In the genomic region with DNA sequence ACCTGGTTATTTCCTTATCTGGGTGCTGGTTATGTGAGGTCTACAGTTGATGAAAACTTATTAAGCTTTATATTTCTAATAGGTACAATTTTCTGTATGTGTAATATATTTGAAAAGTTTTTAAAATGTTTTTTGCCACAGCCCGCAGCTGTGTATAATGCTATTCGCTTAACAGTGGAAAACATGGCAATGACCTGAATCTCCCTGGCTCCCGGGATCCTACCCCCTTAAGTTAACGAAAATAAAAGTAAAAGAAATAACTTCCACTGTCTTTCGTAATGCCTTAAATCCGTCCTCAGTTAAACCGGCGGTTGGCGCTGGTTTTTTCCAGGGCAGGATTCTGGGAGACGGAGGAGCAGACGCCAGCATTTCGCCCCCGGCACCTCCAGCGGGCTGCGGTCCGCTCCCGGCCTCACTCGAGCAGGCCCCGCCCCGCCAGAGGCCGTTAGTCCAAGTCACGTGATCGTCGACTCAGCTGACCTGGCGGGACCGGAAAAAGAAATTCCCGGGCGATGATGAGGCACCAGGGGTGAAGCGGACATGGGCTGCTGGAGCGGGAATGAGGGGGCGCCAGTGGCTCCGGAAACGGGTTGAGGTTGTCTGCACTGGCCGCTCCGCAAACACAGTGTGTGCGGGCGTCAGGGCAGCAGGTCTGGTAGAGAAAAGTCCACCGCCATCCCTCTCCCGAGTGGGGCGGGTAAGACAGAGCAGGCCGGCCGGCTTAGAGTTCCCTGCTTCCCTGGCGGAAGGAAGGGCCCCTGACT, we compare ENCODE assay signal across 8 cellular contexts. TPM values are rescaled to one million over a fixed set of nuclear protein-coding genes. Genes with fewer than 3 reads are reported as not detected.
DNase-seq lines count a peak whose midpoint lies in the region; ATAC-seq and TF ChIP-seq lines count a peak whose summit lies in the region.
"Not testable (repeated sequence)": the region's sequence is repeated elsewhere in the genome, so short reads cannot be mapped to it uniquely, and the experiment has no call there.

No MANE protein-coding gene starts in this region.

- peak overlapping the region; percentile 62 for H3K4me3 ChIP-seq in OCI-LY7 (ENCODE audit: low read depth, low read length, poor library complexity, severe bottlenecking)
- H3K4me3 ChIP-seq in iPS-20b (ENCODE audit: low read length): peak overlapping the region; percentile 49; the same call in 1 of the 2 replicates

- not testable (repeated sequence) for H2AFZ ChIP-seq in OCI-LY7 (ENCODE audit: low read length)

- H3K27me3 ChIP-seq in iPS-20b (ENCODE audit: insufficient read depth, low read length): not testable (repeated sequence)

- not testable (repeated sequence) for TF ChIP-seq CTCF in Calu3 (IDR thresholded peaks at IDR 0.05; ENCODE audit: unreplicated experiment); OCI-LY7 (conservative IDR thresholded peaks at IDR 0.05; ENCODE audit: low read length)

- not testable (repeated sequence) for H3K9me2 ChIP-seq in OCI-LY7 (ENCODE audit: insufficient read depth, low read length)

- peak overlapping the region; percentile 39; the same call in 1 of the 2 replicates for H3K4me2 ChIP-seq in OCI-LY7 (ENCODE audit: low read length)

- DNase-seq in Calu3 (peak; percentile 86), OCI-LY7 (ENCODE audit: low spot score) (peak; percentile 83), dedifferentiated amniotic fluid mesenchymal stem cell (ENCODE audit: extremely low spot score) (peak; percentile 60), pons (ENCODE audit: low spot score) (peak; percentile 74)
- peak; percentile 22 for DNase-seq in activated CD8-positive, alpha-beta memory T cell treated with anti-CD3 and anti-CD28 coated beads, Interleukin-2, amount 50 U/mL, for 4 hours
- peak; percentile 30 to 81 for DNase-seq in stimulated activated effector memory CD8-positive, alpha-beta T cell treated with anti-CD3 and anti-CD28 coated beads, Interleukin-12 subunit alpha, Interleukin-12 subunit beta, amount 100 ng/mL, for 72 hours (ENCODE audit: low spot score in 2 of 2)

- not testable (repeated sequence) for H3K9me3 ChIP-seq in OCI-LY7 (ENCODE audit: low read length); iPS-20b (ENCODE audit: insufficient read depth, low read depth, low read length)

- not testable (repeated sequence) for H3K27ac Mint-ChIP-seq in Calu3 (ENCODE audit: unreplicated experiment); stimulated activated effector memory CD8-positive, alpha-beta T cell treated with anti-CD3 and anti-CD28 coated beads, Interleukin-12 subunit alpha, Interleukin-12 subunit beta, amount 100 ng/mL, for 72 hours

- not testable (repeated sequence) for H3K36me3 ChIP-seq in OCI-LY7 (ENCODE audit: insufficient read depth, low read length); iPS-20b (ENCODE audit: insufficient read depth, low read depth, low read length)

- H3K4me3 Mint-ChIP-seq in Calu3 (ENCODE audit: low read depth, unreplicated experiment); stimulated activated effector memory CD8-positive, alpha-beta T cell treated with anti-CD3 and anti-CD28 coated beads, Interleukin-12 subunit alpha, Interleukin-12 subunit beta, amount 100 ng/mL, for 72 hours: not testable (repeated sequence)

- POLR2A ChIA-PET in OCI-LY7 (lab: Charles Lee): not testable (repeated sequence)

- not testable (repeated sequence) for H3K9me3 Mint-ChIP-seq in Calu3 (ENCODE audit: low read depth, unreplicated experiment); stimulated activated effector memory CD8-positive, alpha-beta T cell treated with anti-CD3 and anti-CD28 coated beads, Interleukin-12 subunit alpha, Interleukin-12 subunit beta, amount 100 ng/mL, for 72 hours

- H3K36me3 Mint-ChIP-seq in Calu3 (ENCODE audit: insufficient read depth, unreplicated experiment); stimulated activated effector memory CD8-positive, alpha-beta T cell treated with anti-CD3 and anti-CD28 coated beads, Interleukin-12 subunit alpha, Interleukin-12 subunit beta, amount 100 ng/mL, for 72 hours: not testable (repeated sequence)

- not testable (repeated sequence) for H3K79me2 ChIP-seq in OCI-LY7 (ENCODE audit: insufficient read depth, low read depth, low read length)

- H4K20me1 ChIP-seq in OCI-LY7 (ENCODE audit: insufficient read depth, low read length): not testable (repeated sequence)

- H3K27ac ChIP-seq in OCI-LY7 (ENCODE audit: low read depth, low read length, poor library complexity, severe bottlenecking); iPS-20b (ENCODE audit: low read length): not testable (repeated sequence)

- H3K27me3 Mint-ChIP-seq in Calu3 (ENCODE audit: unreplicated experiment): not testable (repeated sequence)

- not testable (repeated sequence) for BruUV-seq in Calu3 (replicated peaks; lab: Mats Ljungman, UMichigan)
- TSS peak; percentile 100 for BruUV-seq in OCI-LY7 (replicated peaks; lab: Mats Ljungman, UMichigan)

- intact Hi-C loops in Calu3 (cut with micrococcal nuclease; ENCODE audit: unreplicated experiment); OCI-LY7 (cut with micrococcal nuclease; ENCODE audit: unreplicated experiment): not testable (repeated sequence)

- CTCF ChIA-PET in Calu3 (lab: Charles Lee); OCI-LY7 (lab: Charles Lee; ENCODE audit: unreplicated experiment): not testable (repeated sequence)

- not testable (repeated sequence) for H3K9ac ChIP-seq in iPS-20b (ENCODE audit: low read depth, low read length)

- H3K4me1 ChIP-seq in OCI-LY7 (ENCODE audit: insufficient read depth, low read length, poor library complexity, severe bottlenecking); iPS-20b (ENCODE audit: insufficient read depth, low read length): not testable (repeated sequence)

- ATAC-seq in HG02610 (IDR thresholded peaks at IDR 0.05; ENCODE audit: unreplicated experiment): peak; percentile 51
- peak; percentile 66 for ATAC-seq in stimulated activated effector memory CD8-positive, alpha-beta T cell treated with anti-CD3 and anti-CD28 coated beads, Interleukin-12 subunit alpha, Interleukin-12 subunit beta, amount 100 ng/mL, for 72 hours

- H3K4me1 Mint-ChIP-seq in Calu3 (ENCODE audit: low read depth, unreplicated experiment); stimulated activated effector memory CD8-positive, alpha-beta T cell treated with anti-CD3 and anti-CD28 coated beads, Interleukin-12 subunit alpha, Interleukin-12 subunit beta, amount 100 ng/mL, for 72 hours: not testable (repeated sequence)

RNA-seq across cellular contexts. Expression of gene GOLGA6B, which starts 17.8 kb away (rescaled TPM):
- total RNA-seq in Calu3 (2022) (0.61 TPM in 1 of 2 replicates, not detected in the other), OCI-LY7 (2022) (0.53 TPM in 1 of 2 replicates, not detected in the other)
- total RNA-seq in OCI-LY7 (2014; rRNA removed; shearing (Covaris generic)): not detected in 2 replicates

RNA-seq across cellular contexts. Expression of gene HIGD2B, which starts 49.3 kb away (rescaled TPM):
- total RNA-seq in Calu3 (2022) (0.34 TPM in 1 of 2 replicates, not detected in the other), OCI-LY7 (2022) (0.33 TPM in 1 of 2 replicates, not detected in the other)
- total RNA-seq in OCI-LY7 (2014; rRNA removed; shearing (Covaris generic)): 0.22 and 1.5 TPM in 2 replicates

RNA-seq across cellular contexts. Expression of gene BBS4, which starts 49.3 kb away (rescaled TPM):
- 22.4 and 23.0 TPM in 2 replicates for total RNA-seq in Calu3 (2022)
- 21.4 and 29.7 TPM in 2 replicates for total RNA-seq in OCI-LY7 (2014; rRNA removed; shearing (Covaris generic))
- total RNA-seq in OCI-LY7 (2022): 19.7 and 29.3 TPM in 2 replicates

Comparison
In these comparisons a context has a peak if more than half of its experiments do, and no peak if none do; other contexts are left out.
1. DNase-seq: peak in every context shown above with its lines; median percentile 86 in Calu3; 83 in OCI-LY7; 74 in pons; 60 in dedifferentiated amniotic fluid mesenchymal stem cell; 56 in stimulated activated effector memory CD8-positive, alpha-beta T cell treated with anti-CD3 and anti-CD28 coated beads, Interleukin-12 subunit alpha, Interleukin-12 subunit beta, amount 100 ng/mL, for 72 hours; 22 in activated CD8-positive, alpha-beta memory T cell treated with anti-CD3 and anti-CD28 coated beads, Interleukin-2, amount 50 U/mL, for 4 hours.